Comparison of ENCODE assay signal across 12 cellular contexts in genomic region chr4:168765726-168766125, GRCh38.
DNase-seq lines count a peak whose midpoint lies in the region; ATAC-seq, FAIRE-seq and TF ChIP-seq lines count a peak whose summit lies in the region.
"Had no signal": no experiment of that assay in that cellular context is flagged by ENCODE, and none has a peak within 500 bp of the region (broad histone marks: within the 10 kb centered on the region; RNA-seq: fewer than 3 reads in every experiment).

No MANE protein-coding gene starts in this region.

- no peak for TF ChIP-seq POLR2A in A549 (IDR thresholded peaks at IDR 0.05; ENCODE audit: low read length)
- TF ChIP-seq POLR2A in Peyer's patch (IDR thresholded peaks at IDR 0.05): no peak
- TF ChIP-seq POLR2A in esophagus muscularis mucosa (IDR thresholded peaks at IDR 0.05; ENCODE audit: low read depth): no peak

- no peak overlapping the region for H3K4me3 ChIP-seq in A549
- no peak overlapping the region for H3K4me3 ChIP-seq in Peyer's patch
- no peak overlapping the region for H3K4me3 ChIP-seq in esophagus muscularis mucosa
- H3K4me3 ChIP-seq in muscle layer of duodenum (ENCODE audit: low read depth in 1 of 2, low read length in 2 of 2): no peak overlapping the region
- no peak overlapping the region for H3K4me3 ChIP-seq in neuronal stem cell (ENCODE audit: low read length in 2 of 2)

- intact Hi-C loops in esophagus muscularis mucosa (cut with DNase I): no loop called here

- H3K27ac ChIP-seq in A549: peak overlapping the region in 1 of 2 experiments; percentile 60; a peak in 2 of 6 replicates
- H3K27ac ChIP-seq in Peyer's patch: peak overlapping the region in 3 of 4 donors; percentile 68 to 80 (median 76)
- H3K27ac ChIP-seq in esophagus muscularis mucosa (replicated peaks in 1 of 4): peak overlapping the region in 3 of 4 donors; percentile 32 to 49 (median 32)
- peak overlapping the region; percentile 64 for H3K27ac ChIP-seq in muscle layer of duodenum (ENCODE audit: low read length)
- no peak overlapping the region for H3K27ac ChIP-seq in neuronal stem cell (replicated peaks; ENCODE audit: low read length)

- no peak overlapping the region for H3K23ac ChIP-seq in neuronal stem cell (ENCODE audit: low read depth, low read length, poor library complexity)

- no peak overlapping the region for H3K14ac ChIP-seq in neuronal stem cell (ENCODE audit: low read length)

- TF ChIP-seq RAD21 in A549 (conservative IDR thresholded peaks at IDR 0.05 in 1 of 2, IDR thresholded peaks at IDR 0.05 in 1 of 2): no peak

- no peak overlapping the region for H4K91ac ChIP-seq in neuronal stem cell (ENCODE audit: low read depth, low read length, poor library complexity)

- TF ChIP-seq CTCF in A549 (IDR thresholded peaks at IDR 0.05): no peak
- no peak for TF ChIP-seq CTCF in Peyer's patch (IDR thresholded peaks at IDR 0.05)
- no peak for TF ChIP-seq CTCF in esophagus muscularis mucosa (IDR thresholded peaks at IDR 0.05)

- H3K27ac Mint-ChIP-seq in activated CD8-positive, alpha-beta memory T cell treated with anti-CD3 and anti-CD28 coated beads, Interleukin-2, amount 10 ng/mL, durations not matched to agents 7 days and 5 days: no peak overlapping the region
- H3K27ac Mint-ChIP-seq: activated CD4-positive, alpha-beta T cell treated with anti-CD3 and anti-CD28 coated beads, Interleukin-2, amount 10 ng/mL, durations not matched to agents 7 days and 5 days had no signal

- H3K18ac ChIP-seq in neuronal stem cell (ENCODE audit: low read length): no peak overlapping the region

- no peaks in the 10 kb centered on the region for H3K9me3 Mint-ChIP-seq in activated CD8-positive, alpha-beta memory T cell treated with anti-CD3 and anti-CD28 coated beads, Interleukin-2, amount 10 ng/mL, durations not matched to agents 7 days and 5 days (ENCODE audit: low read depth)
- H3K9me3 Mint-ChIP-seq: activated CD4-positive, alpha-beta T cell treated with anti-CD3 and anti-CD28 coated beads, Interleukin-2, amount 10 ng/mL, durations not matched to agents 7 days and 5 days had no signal

- H3K4me1 Mint-ChIP-seq in activated CD8-positive, alpha-beta memory T cell treated with anti-CD3 and anti-CD28 coated beads, Interleukin-2, amount 10 ng/mL, durations not matched to agents 7 days and 5 days: no peaks in the 10 kb centered on the region
- H3K4me1 Mint-ChIP-seq: activated CD4-positive, alpha-beta T cell treated with anti-CD3 and anti-CD28 coated beads, Interleukin-2, amount 10 ng/mL, durations not matched to agents 7 days and 5 days had no signal

- H3K4me1 ChIP-seq in A549 (peaks cover 39% of the 10 kb centered on the region), Peyer's patch (peaks cover 0 to 43% (median 3%) of the 10 kb centered on the region in 4 donors), esophagus muscularis mucosa (peaks cover 30 to 41% (median 35%) of the 10 kb centered on the region in 4 donors), muscle layer of duodenum (ENCODE audit: control insufficient read depth in 1 of 2, insufficient read depth in 2 of 2, low read length in 2 of 2) (peaks cover 0 to 17% of the 10 kb centered on the region in 2 donors), neuronal stem cell (ENCODE audit: control insufficient read depth in 2 of 2, insufficient read depth in 1 of 2, low read depth in 1 of 2, low read length in 2 of 2) (peaks cover 0 to 6% of the 10 kb centered on the region in 2 donors)

- no peak overlapping the region for H3K4ac ChIP-seq in neuronal stem cell (ENCODE audit: low read length)

- TF ChIP-seq EP300 in A549 (IDR thresholded peaks at IDR 0.05) (no peak), esophagus muscularis mucosa (IDR thresholded peaks at IDR 0.05) (no peak)

- H2AFZ ChIP-seq in neuronal stem cell (ENCODE audit: low read length): no peak overlapping the region

- ATAC-seq in A549: peak in 1 of 2 experiments; percentile 40; a peak in 2 of 6 replicates
- ATAC-seq in GM21447 (IDR thresholded peaks at IDR 0.05; ENCODE audit: unreplicated experiment): no peak
- ATAC-seq in activated CD8-positive, alpha-beta memory T cell treated with anti-CD3 and anti-CD28 coated beads, Interleukin-2, amount 10 ng/mL, durations not matched to agents 7 days and 5 days: no peak

- H4K8ac ChIP-seq in neuronal stem cell (ENCODE audit: low read depth, low read length): no peak overlapping the region

- no peak for FAIRE-seq in A549 (lab: Jason Lieb, UNC)
- FAIRE-seq: frontal cortex had no signal

- peak overlapping the region; percentile 39; the same call in 2 of the 3 replicates for H3K4me2 ChIP-seq in A549
- no peak overlapping the region for H3K4me2 ChIP-seq in neuronal stem cell (ENCODE audit: insufficient read depth, low read length, poor library complexity, severe bottlenecking)

- CTCF ChIA-PET in A549 (lab: Yijun Ruan, JAX): no interaction called here
- CTCF ChIA-PET in activated CD8-positive, alpha-beta memory T cell treated with anti-CD3 and anti-CD28 coated beads, Interleukin-2, amount 10 ng/mL, durations not matched to agents 7 days and 5 days (lab: Charles Lee): no interaction called here

- H2BK12ac ChIP-seq in neuronal stem cell (ENCODE audit: low read length): no peak overlapping the region

- no peaks in the 10 kb centered on the region for H3K9me3 ChIP-seq in A549
- no peaks in the 10 kb centered on the region for H3K9me3 ChIP-seq in Peyer's patch
- no peaks in the 10 kb centered on the region for H3K9me3 ChIP-seq in esophagus muscularis mucosa
- H3K9me3 ChIP-seq in muscle layer of duodenum (ENCODE audit: control insufficient read depth in 1 of 2, low read length in 2 of 2): no peaks in the 10 kb centered on the region
- H3K9me3 ChIP-seq in neuronal stem cell (replicated peaks in 1 of 2; ENCODE audit: control insufficient read depth in 2 of 2, insufficient read depth in 1 of 2, low read depth in 1 of 2, low read length in 2 of 2): no peaks in the 10 kb centered on the region

- no peaks in the 10 kb centered on the region for H3K79me1 ChIP-seq in neuronal stem cell (ENCODE audit: low read depth, low read length)

- no peak overlapping the region for H3K9ac ChIP-seq in neuronal stem cell (ENCODE audit: low read depth, low read length, poor library complexity)

- H2BK5ac ChIP-seq in neuronal stem cell (ENCODE audit: low read length): no peak overlapping the region

- DNase-seq in A549 (ENCODE audit: low read depth in 1 of 2, low spot score in 1 of 2) (peak in 1 of 2 experiments; percentile 20), Peyer's patch (peak in 1 of 3 donors; percentile 74), esophagus muscularis mucosa (ENCODE audit: extremely low spot score) (no peak), neuronal stem cell (ENCODE audit: low spot score) (no peak), occipital lobe (lab: John Stamatoyannopoulos, UW) (no peak)
- DNase-seq in activated CD8-positive, alpha-beta memory T cell treated with anti-CD3 and anti-CD28 coated beads, Interleukin-2, amount 10 ng/mL, durations not matched to agents 7 days and 5 days: no peak
- DNase-seq: ACHN; activated CD4-positive, alpha-beta T cell treated with anti-CD3 and anti-CD28 coated beads, Interleukin-2, amount 10 ng/mL, durations not matched to agents 7 days and 5 days; NCI-H2171 treated with DMSO at 0.1 percent for 48 hours had no signal

- H3K4me3 Mint-ChIP-seq in activated CD8-positive, alpha-beta memory T cell treated with anti-CD3 and anti-CD28 coated beads, Interleukin-2, amount 10 ng/mL, durations not matched to agents 7 days and 5 days: no peak overlapping the region
- H3K4me3 Mint-ChIP-seq: activated CD4-positive, alpha-beta T cell treated with anti-CD3 and anti-CD28 coated beads, Interleukin-2, amount 10 ng/mL, durations not matched to agents 7 days and 5 days had no signal

- H3K27me3 ChIP-seq in Peyer's patch: no peaks in the 10 kb centered on the region
- no peaks in the 10 kb centered on the region for H3K27me3 ChIP-seq in esophagus muscularis mucosa
- no peaks in the 10 kb centered on the region for H3K27me3 ChIP-seq in muscle layer of duodenum (ENCODE audit: low read depth, low read length)
- no peaks in the 10 kb centered on the region for H3K27me3 ChIP-seq in neuronal stem cell (ENCODE audit: control insufficient read depth in 3 of 3, insufficient read depth in 3 of 3, low read depth in 1 of 3, low read length in 3 of 3)

- H2AK5ac ChIP-seq in neuronal stem cell (ENCODE audit: low read depth, low read length): no peak overlapping the region

- no peaks in the 10 kb centered on the region for H3K36me3 Mint-ChIP-seq in activated CD8-positive, alpha-beta memory T cell treated with anti-CD3 and anti-CD28 coated beads, Interleukin-2, amount 10 ng/mL, durations not matched to agents 7 days and 5 days

- peaks cover 9% of the 10 kb centered on the region for H3K27me3 Mint-ChIP-seq in activated CD8-positive, alpha-beta memory T cell treated with anti-CD3 and anti-CD28 coated beads, Interleukin-2, amount 10 ng/mL, durations not matched to agents 7 days and 5 days

- no peak overlapping the region for H2BK120ac ChIP-seq in neuronal stem cell (ENCODE audit: low read depth, low read length)

- POLR2A ChIA-PET in A549 (lab: Yijun Ruan, JAX): no interaction called here

- no peaks in the 10 kb centered on the region for H3K36me3 ChIP-seq in Peyer's patch
- H3K36me3 ChIP-seq in esophagus muscularis mucosa: no peaks in the 10 kb centered on the region
- no peaks in the 10 kb centered on the region for H3K36me3 ChIP-seq in muscle layer of duodenum (ENCODE audit: control insufficient read depth in 1 of 2, insufficient read depth in 2 of 2, low read length in 2 of 2)
- peaks cover 0 to 5% of the 10 kb centered on the region in 2 donors for H3K36me3 ChIP-seq in neuronal stem cell (replicated peaks in 1 of 2; ENCODE audit: control insufficient read depth in 2 of 2, insufficient read depth in 2 of 2, low read length in 2 of 2)

- no peak overlapping the region for H2BK15ac ChIP-seq in neuronal stem cell (ENCODE audit: low read length)

TF ChIP-seq in A549, 52 proteins besides CTCF, POLR2A, EP300 and RAD21 (continues in another document):
- TF ChIP-seq ZFP36 (IDR thresholded peaks at IDR 0.05; ENCODE audit: borderline replicate concordance, partially characterized antibody) (no peak), CBX2 (IDR thresholded peaks at IDR 0.05; ENCODE audit: borderline replicate concordance, low read depth) (no peak), RNF2 (IDR thresholded peaks at IDR 0.05; ENCODE audit: borderline replicate concordance, low read depth) (no peak), GATA3 (IDR thresholded peaks at IDR 0.05; ENCODE audit: borderline replicate concordance) (no peak), POLR2AphosphoS2 (conservative IDR thresholded peaks at IDR 0.05; ENCODE audit: low read length) (no peak), TFCP2L1 (CRISPR knock-in tag; IDR thresholded peaks at IDR 0.05) (no peak), HOXB5 (CRISPR knock-in tag; IDR thresholded peaks at IDR 0.05) (no peak), NPAS2 (CRISPR knock-in tag; IDR thresholded peaks at IDR 0.05; ENCODE audit: borderline replicate concordance) (no peak), ZNF302 (CRISPR knock-in tag; IDR thresholded peaks at IDR 0.05) (no peak), MYC (IDR thresholded peaks at IDR 0.05; ENCODE audit: borderline replicate concordance, low read length) (no peak), JUNB (IDR thresholded peaks at IDR 0.05) (no peak), FOSL2 (IDR thresholded peaks at IDR 0.05) (no peak), FOSL2 (CRISPR knock-in tag; IDR thresholded peaks at IDR 0.05) (no peak), HEYL (CRISPR knock-in tag; IDR thresholded peaks at IDR 0.05) (no peak)
